In genomic region chr2:53403836-53404413, GRCh38 we compare ENCODE assay signal across 9 cellular contexts.
DNase-seq lines count a peak whose midpoint lies in the region; ATAC-seq and TF ChIP-seq lines count a peak whose summit lies in the region.
"Had no signal": no experiment of that assay in that cellular context is flagged by ENCODE, and none has a peak within 500 bp of the region (broad histone marks: within the 10 kb centered on the region; RNA-seq: fewer than 3 reads in every experiment).

No MANE protein-coding gene starts in this region.

- TF ChIP-seq CTCF in RWPE2 (IDR thresholded peaks at IDR 0.05; ENCODE audit: poor library complexity, severe bottlenecking): no peak
- no peak for TF ChIP-seq CTCF in kidney epithelial cell (IDR thresholded peaks at IDR 0.05; ENCODE audit: insufficient read depth, low read length, poor library complexity, severe bottlenecking)

- no peaks in the 10 kb centered on the region for H3K9me3 ChIP-seq in RWPE2 (ENCODE audit: severe bottlenecking)

- peak overlapping the region; percentile 97 for H3K27ac ChIP-seq in RWPE2 (ENCODE audit: poor library complexity, severe bottlenecking)

- H3K27me3 ChIP-seq in RWPE2 (ENCODE audit: insufficient read depth, poor library complexity, severe bottlenecking) (no peaks in the 10 kb centered on the region), kidney epithelial cell (ENCODE audit: control insufficient read depth, insufficient read depth, low read length) (no peaks in the 10 kb centered on the region)

- H3K36me3 ChIP-seq in RWPE2 (ENCODE audit: low read depth) (no peaks in the 10 kb centered on the region), kidney epithelial cell (ENCODE audit: control insufficient read depth, insufficient read depth, low read length) (no peaks in the 10 kb centered on the region)

- H3K4me1 ChIP-seq in RWPE2 (ENCODE audit: insufficient read depth, poor library complexity, severe bottlenecking): peaks cover 26% of the 10 kb centered on the region

- ATAC-seq in GM18517 (IDR thresholded peaks at IDR 0.05; ENCODE audit: unreplicated experiment) (peak; percentile 52), HG02870 (IDR thresholded peaks at IDR 0.05; ENCODE audit: unreplicated experiment) (peak; percentile 76), RWPE2 (ENCODE audit: low read depth) (peak; percentile 96), HG03135 (IDR thresholded peaks at IDR 0.05; ENCODE audit: unreplicated experiment) (no peak), GM19455 (IDR thresholded peaks at IDR 0.05; ENCODE audit: unreplicated experiment) (no peak)

- DNase-seq in RWPE2 (ENCODE audit: low spot score) (no peak), kidney epithelial cell (ENCODE audit: low read depth) (peak; percentile 81), AG08395 (ENCODE audit: low spot score) (no peak), midbrain (lab: John Stamatoyannopoulos, UW) (no peak)
- DNase-seq: NCI-H187 had no signal

- no peak overlapping the region for H3K4me3 ChIP-seq in RWPE2 (ENCODE audit: severe bottlenecking)
- H3K4me3 ChIP-seq in kidney epithelial cell (ENCODE audit: low read depth, low read length): no peak overlapping the region

Comparison
In these comparisons a context has a peak if more than half of its experiments do, and no peak if none do; other contexts are left out.
1. ATAC-seq: peak in GM18517 (single experiment), HG02870 (single experiment) and RWPE2 (single experiment); none in HG03135 (single experiment) and GM19455 (single experiment).